ENCODE assay signal across 19 cellular contexts in the genomic region with DNA sequence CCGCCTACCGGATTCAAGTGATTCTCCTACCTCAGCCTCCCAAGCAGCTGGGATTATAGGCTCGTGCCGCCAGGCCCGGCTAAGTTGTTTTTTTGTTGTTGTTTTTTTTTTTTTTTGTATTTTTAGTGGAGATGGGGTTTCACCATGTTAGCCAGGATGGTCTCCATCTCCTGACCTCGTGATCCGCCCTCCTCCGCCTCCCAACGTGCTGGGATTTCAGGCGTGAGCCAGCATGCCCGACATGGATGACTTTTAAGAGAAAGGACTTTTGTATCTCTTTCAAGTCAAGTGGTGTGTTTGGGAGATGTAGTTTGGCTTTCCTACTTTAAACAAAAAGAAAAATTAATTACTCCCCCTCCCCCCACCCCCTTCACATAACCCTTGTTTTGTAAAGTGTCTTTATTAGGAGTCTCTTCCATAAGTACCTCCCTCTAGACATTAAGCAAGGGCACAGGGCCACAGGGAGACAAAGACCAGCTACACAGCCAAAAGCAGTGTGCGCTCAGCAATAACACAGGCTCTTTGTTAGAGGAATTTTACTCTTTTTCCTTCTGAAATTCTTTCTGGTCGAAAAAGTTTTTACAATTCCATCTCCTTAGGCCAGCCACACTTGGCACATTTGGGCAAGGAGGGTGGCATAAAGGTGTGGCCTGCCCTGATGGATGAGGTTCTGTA. TPM values are rescaled to one million over a fixed set of nuclear protein-coding genes. Genes with fewer than 3 reads are reported as not detected.
DNase-seq lines count a peak whose midpoint lies in the region; ATAC-seq lines count a peak whose summit lies in the region.
"Had no signal": no experiment of that assay in that cellular context is flagged by ENCODE, and none has a peak within 500 bp of the region (broad histone marks: within the 10 kb centered on the region; RNA-seq: fewer than 3 reads in every experiment).

No MANE protein-coding gene starts in this region.

- H3K9me3 ChIP-seq in SJCRH30 (replicated peaks) (no peaks in the 10 kb centered on the region), stomach smooth muscle (ENCODE audit: control insufficient read depth in 2 of 2, low read length in 2 of 2) (no peaks in the 10 kb centered on the region)
- H3K9me3 ChIP-seq: body of pancreas, esophagus muscularis mucosa, SJSA1, thyroid gland had no signal

- H3K36me3 ChIP-seq in SJCRH30 (peaks cover 8% of the 10 kb centered on the region), stomach smooth muscle (ENCODE audit: control insufficient read depth in 2 of 2, insufficient read depth in 2 of 2, low read length in 2 of 2) (no peaks in the 10 kb centered on the region)
- H3K36me3 ChIP-seq: esophagus muscularis mucosa, SJSA1, thyroid gland had no signal

- H3K27me3 ChIP-seq in SJCRH30 (no peaks in the 10 kb centered on the region), stomach smooth muscle (ENCODE audit: control insufficient read depth in 1 of 2, insufficient read depth in 2 of 2, low read length in 2 of 2) (no peaks in the 10 kb centered on the region)
- H3K27me3 ChIP-seq: body of pancreas, esophagus muscularis mucosa, hepatocyte, SJSA1, thyroid gland had no signal

- peak overlapping the region; percentile 72 for H3K27ac ChIP-seq in SJCRH30
- H3K27ac ChIP-seq in stomach smooth muscle (ENCODE audit: low read length), result peak overlapping the region; percentile 6
- H3K27ac ChIP-seq: body of pancreas, hepatocyte, SJSA1, skin epidermis, thyroid gland had no signal

- no peak overlapping the region for H3K9ac ChIP-seq in stomach smooth muscle (ENCODE audit: low read length in 2 of 2)

- H3K4me1 ChIP-seq in SJCRH30, result peaks cover 42% of the 10 kb centered on the region
- H3K4me1 ChIP-seq in stomach smooth muscle (ENCODE audit: control insufficient read depth, insufficient read depth, low read length), result no peaks in the 10 kb centered on the region
- H3K4me1 ChIP-seq: body of pancreas, SJSA1, thyroid gland had no signal

- H3K4me3 ChIP-seq in SJCRH30 (no peak overlapping the region), stomach smooth muscle (ENCODE audit: low read length in 2 of 2) (no peak overlapping the region)
- H3K4me3 ChIP-seq: body of pancreas, esophagus muscularis mucosa, hepatocyte, SJSA1, skin epidermis, thyroid gland had no signal

- no peak for ATAC-seq in GM21515 (IDR thresholded peaks at IDR 0.05; ENCODE audit: unreplicated experiment)
- ATAC-seq: body of pancreas had no signal

- peak; percentile 76 to 78 for DNase-seq in NCI-H187 (lab: John Stamatoyannopoulos, UW)
- peak; percentile 26 to 47 for DNase-seq in SJCRH30
- DNase-seq in inferior parietal cortex (ENCODE audit: extremely low spot score), result peak; percentile 35
- no peak for DNase-seq in ureter (ENCODE audit: low spot score)
- no peak for DNase-seq in amniotic stem cell (lab: John Stamatoyannopoulos, UW)
- DNase-seq: activated CD4-positive, alpha-beta T cell treated with anti-CD3 and anti-CD28 coated beads, Interleukin-2, amount 10 ng/mL, durations not matched to agents 24 days and 14 days; activated naive CD4-positive, alpha-beta T cell treated with anti-CD3 and anti-CD28 coated beads, Interleukin-2, amount 10 ng/mL, durations not matched to agents 7 days and 5 days; body of pancreas; kidney glomerular epithelial cell; stimulated activated CD4-positive, alpha-beta T cell treated with anti-CD3 and anti-CD28 coated beads, Interleukin-4, amount 100 ng/mL, for 4 hours; T1000; thyroid gland had no signal

RNA-seq across cellular contexts. Expression of gene JAKMIP2, which starts 31.2 kb away (rescaled TPM):
- 83.8 and 88.6 TPM in 2 replicates for total RNA-seq in SJCRH30 (2014; rRNA removed; shearing (Covaris generic))
- 1.3 TPM for total RNA-seq in ureter
- total RNA-seq: dermis microvascular lymphatic vessel endothelial cell had no signal

Comparison
In these comparisons a context has a peak if more than half of its experiments do, and no peak if none do; other contexts are left out.
1. DNase-seq: peak in NCI-H187 (2 of 2), SJCRH30 (2 of 2) and inferior parietal cortex (single experiment); none in ureter (single experiment) and amniotic stem cell (single experiment).
2. RNA of gene JAKMIP2, which starts 31.2 kb away (total RNA-seq): 83.8 to 88.6 TPM in SJCRH30; 1.3 TPM in ureter (single experiment); every median in the first group is over 10 times any median in the second.